1 cellular context compared by ENCODE assay signal in genomic region chr2:24509840-24510239, GRCh38.
TF ChIP-seq lines count a peak whose summit lies in the region.

No MANE protein-coding gene starts in this region.

TF ChIP-seq in GM12878, 131 proteins besides CTCF, POLR2A, EP300 and RAD21 (continued from another document):
- TF ChIP-seq SKIL (IDR thresholded peaks at IDR 0.05; ENCODE audit: low read depth, poor library complexity, severe bottlenecking) = no peak
- no peak for TF ChIP-seq PRDM15 (CRISPR knock-in tag; IDR thresholded peaks at IDR 0.05)
- no peak for TF ChIP-seq NBN (IDR thresholded peaks at IDR 0.05)
- no peak for TF ChIP-seq BMI1 (IDR thresholded peaks at IDR 0.05; ENCODE audit: borderline replicate concordance)
- no peak for TF ChIP-seq FOXM1 (IDR thresholded peaks at IDR 0.05; ENCODE audit: low read depth, low read length)
